ENCODE assay signal across 8 cellular contexts in genomic region chr7:128523226-128523939, GRCh38. TPM values are rescaled to one million over a fixed set of nuclear protein-coding genes. Genes with fewer than 3 reads are reported as not detected.
DNase-seq lines count a peak whose midpoint lies in the region; ATAC-seq, FAIRE-seq and TF ChIP-seq lines count a peak whose summit lies in the region.
"Not testable (repeated sequence)": the region's sequence is repeated elsewhere in the genome, so short reads cannot be mapped to it uniquely, and the experiment has no call there.

No MANE protein-coding gene starts in this region.

- H3K36me3 Mint-ChIP-seq in chondrocyte (ENCODE audit: low read depth), result not testable (repeated sequence)

- not testable (repeated sequence) for H3K9me3 ChIP-seq in keratinocyte (ENCODE audit: control insufficient read depth, low read depth, low read length); thoracic aorta

- H2AFZ ChIP-seq in keratinocyte (ENCODE audit: control insufficient read depth, low read length), result not testable (repeated sequence)

- TF ChIP-seq CTCF in chondrocyte (IDR thresholded peaks at IDR 0.05); keratinocyte (optimal IDR thresholded peaks at IDR 0.05 in 1 of 3, IDR thresholded peaks at IDR 0.05 in 1 of 3, conservative IDR thresholded peaks at IDR 0.05 in 1 of 3; ENCODE audit: extremely low read depth in 1 of 3, insufficient read depth in 2 of 3, low read length in 3 of 3); thoracic aorta (IDR thresholded peaks at IDR 0.05): not testable (repeated sequence)

- FAIRE-seq in keratinocyte (lab: Jason Lieb, UNC), result peak; percentile 36

- dilution Hi-C loops in keratinocyte (cut with MboI; ENCODE audit: extremely low pct_ligation_motif_present, low sequenced_read_pairs), result not testable (repeated sequence)

- H3K4me3 Mint-ChIP-seq in chondrocyte (ENCODE audit: unreplicated experiment), result not testable (repeated sequence)

- H3K9me3 Mint-ChIP-seq in chondrocyte (ENCODE audit: low read depth), result not testable (repeated sequence)

- not testable (repeated sequence) for H3K4me3 ChIP-seq in keratinocyte (ENCODE audit: control insufficient read depth in 2 of 3, extremely low read depth in 1 of 3, insufficient read depth in 2 of 3, low read depth in 1 of 3, low read length in 3 of 3); skeletal muscle cell (ENCODE audit: low read depth, low read length); thoracic aorta

- H3K4me1 Mint-ChIP-seq in chondrocyte (ENCODE audit: low read depth), result not testable (repeated sequence)

- H3K9me1 ChIP-seq in keratinocyte (ENCODE audit: control insufficient read depth, extremely low read depth, insufficient read depth, low read length), result not testable (repeated sequence)

- H3K36me3 ChIP-seq in keratinocyte (ENCODE audit: control insufficient read depth in 2 of 2, extremely low read depth in 1 of 2, insufficient read depth in 2 of 2, low read length in 2 of 2); thoracic aorta: not testable (repeated sequence)

- H3K9ac ChIP-seq in keratinocyte (ENCODE audit: control insufficient read depth, extremely low read depth, insufficient read depth, low read length), result not testable (repeated sequence)

- H3K4me1 ChIP-seq in keratinocyte (ENCODE audit: control insufficient read depth, extremely low read depth, insufficient read depth, low read length), result peaks cover 10% of the 10 kb centered on the region
- H3K4me1 ChIP-seq in thoracic aorta (ENCODE audit: control insufficient read depth in 1 of 2, low read depth in 2 of 2), result not testable (repeated sequence)

- H3K79me2 ChIP-seq in keratinocyte (ENCODE audit: control insufficient read depth, insufficient read depth, low read length), result not testable (repeated sequence)

- not testable (repeated sequence) for H3K27ac ChIP-seq in keratinocyte (ENCODE audit: control insufficient read depth, insufficient read depth, low read length)
- H3K27ac ChIP-seq in thoracic aorta, result peak overlapping the region; percentile 5 to 25

- H3K27ac Mint-ChIP-seq in chondrocyte (ENCODE audit: unreplicated experiment), result peak overlapping the region; percentile 84

- not testable (repeated sequence) for H3K27me3 ChIP-seq in keratinocyte (ENCODE audit: control insufficient read depth, extremely low read depth, insufficient read depth, low read length); thoracic aorta (replicated peaks; ENCODE audit: insufficient read depth)

- H3K27me3 Mint-ChIP-seq in chondrocyte (ENCODE audit: low read depth), result not testable (repeated sequence)

- not testable (repeated sequence) for H4K20me1 ChIP-seq in keratinocyte (ENCODE audit: control insufficient read depth, extremely low read depth, insufficient read depth, low read length)

- ATAC-seq in thoracic aorta (ENCODE audit: insufficient number of reproducible peaks, low FRiP score, low read depth), result not testable (repeated sequence)

- DNase-seq in Daoy (ENCODE audit: low read depth) (peak; percentile 95), NCI-H1105 (lab: John Stamatoyannopoulos, UW) (peak; percentile 57), SIG-M5 treated with dmso at 0.1 percent for 504 hours (lab: John Stamatoyannopoulos, UW; ENCODE audit: unreplicated experiment) (peak; percentile 46), skeletal muscle cell (ENCODE audit: low read depth) (peak; percentile 25), thoracic aorta (ENCODE audit: low spot score) (peak; percentile 43)
- peak; percentile 84 for DNase-seq in activated CD8-positive, alpha-beta memory T cell treated with anti-CD3 and anti-CD28 coated beads, Interleukin-2, amount 50 U/mL, for 4 hours
- not testable (repeated sequence) for DNase-seq in chondrocyte (ENCODE audit: low spot score); keratinocyte (ENCODE audit: low read depth, low spot score)

- peak overlapping the region; percentile 25 for H3K4me2 ChIP-seq in keratinocyte (ENCODE audit: control insufficient read depth, extremely low read depth, insufficient read depth, low read depth, low read length)

RNA-seq across cellular contexts. Expression of gene METTL2B, which starts 46.8 kb away (rescaled TPM):
- 78.2 and 87.8 TPM in 2 replicates for total RNA-seq in Daoy (2014; rRNA removed; shearing (Covaris generic))
- total RNA-seq in chondrocyte, result 26.3 to 35.4 TPM (median 26.3 TPM) in 3 replicates
- 20.9 to 30.7 TPM (median 23.7 TPM) in 3 replicates for polyA plus RNA-seq in keratinocyte
- polyA plus RNA-seq in keratinocyte (2011; ENCODE audit: low read depth), result 34.6 TPM
- 14.9 and 26.5 TPM in 2 replicates for polyA plus RNA-seq in keratinocyte (2011; cell fraction: cytosol; rRNA removed)
- polyA plus RNA-seq in keratinocyte (2011; cell fraction: nucleus; rRNA removed), result 22.4 and 30.6 TPM in 2 replicates
- polyA plus RNA-seq in keratinocyte (2012; ENCODE audit: low replicate concordance), result 17.6 and 21.7 TPM in 2 replicates
- polyA minus RNA-seq in keratinocyte, result 9.2 to 36.1 TPM (median 22.4 TPM) in 3 replicates
- polyA minus RNA-seq in keratinocyte (2011; cell fraction: cytosol; rRNA and poly(A)+ RNA removed), result 28.0 TPM
- 17.5 and 25.0 TPM in 2 replicates for polyA minus RNA-seq in keratinocyte (2011; cell fraction: nucleus; rRNA and poly(A)+ RNA removed)
- 10 to 100 TPM; 14.6 to 49.0 TPM for total RNA-seq in thoracic aorta
